15 cellular contexts compared by ENCODE assay signal in the genomic region with DNA sequence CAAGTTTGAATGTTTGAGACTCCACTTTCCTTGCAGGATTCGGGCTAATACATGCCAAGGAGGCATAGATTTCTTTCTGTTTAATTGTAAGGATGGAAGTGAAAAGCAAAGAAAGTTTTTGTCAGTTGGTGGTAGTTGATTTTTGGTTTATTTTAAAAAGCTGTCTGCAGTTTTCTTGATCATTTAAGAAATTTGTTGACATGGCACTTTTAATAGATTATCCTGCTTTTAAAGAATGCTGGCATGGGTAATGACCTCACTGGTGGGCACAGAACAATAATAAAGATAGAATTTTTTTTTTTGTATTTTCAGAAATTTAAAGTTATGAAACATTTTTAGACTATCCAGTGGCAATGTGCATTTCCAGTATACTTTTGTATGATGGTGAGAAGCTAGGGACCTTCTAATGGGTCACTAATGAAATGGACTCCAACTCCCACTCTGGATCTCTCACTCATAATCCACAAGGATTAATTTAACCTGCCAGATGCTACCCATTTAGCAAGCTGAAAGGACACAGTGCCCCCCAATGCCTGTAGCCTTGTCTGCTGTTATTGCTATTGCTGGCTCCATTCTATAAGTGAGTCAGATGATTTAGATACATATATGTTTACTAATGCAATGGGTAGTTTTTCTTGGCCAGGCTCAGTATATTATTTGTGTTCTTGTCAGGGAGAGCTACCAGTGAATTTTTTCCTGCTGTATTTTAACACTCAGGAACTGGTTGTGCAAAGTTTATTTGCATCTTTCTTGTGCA.
DNase-seq lines count a peak whose midpoint lies in the region; ATAC-seq, FAIRE-seq and TF ChIP-seq lines count a peak whose summit lies in the region.
"Had no signal": no experiment of that assay in that cellular context is flagged by ENCODE, and none has a peak within 500 bp of the region (broad histone marks: within the 10 kb centered on the region; RNA-seq: fewer than 3 reads in every experiment).

No MANE protein-coding gene starts in this region.

- CTCF ChIA-PET in CD8-positive, alpha-beta memory T cell (lab: Charles Lee) = interaction anchor here (1.1 to 2.4 kb wide), 7 partner anchors 11 to 102 kb away, joined by 3 to 12 read pairs (median 5); no protein-coding TSS in a partner anchor
- CTCF ChIA-PET in activated CD8-positive, alpha-beta T cell treated with anti-CD3 and anti-CD28 coated beads for 36 hours (lab: Charles Lee) = interaction anchor here (0.6 to 4.4 kb wide), 14 partner anchors 8 to 102 kb away, joined by 3 to 38 read pairs (median 4); no protein-coding TSS in a partner anchor
- CTCF ChIA-PET in naive thymus-derived CD4-positive, alpha-beta T cell (lab: Charles Lee) = interaction anchor here (0.7 to 1.7 kb wide), 3 partner anchors 62 to 103 kb away, joined by 3 to 5 read pairs (median 3); no protein-coding TSS in a partner anchor

- peak; percentile 70 for FAIRE-seq in GM12892 (lab: Jason Lieb, UNC)

- POLR2A ChIA-PET in CD8-positive, alpha-beta memory T cell (lab: Charles Lee) = interaction anchor here (1.0 to 1.2 kb wide), 2 partner anchors 9 to 24 kb away, joined by 3 to 4 read pairs; no protein-coding TSS in a partner anchor
- POLR2A ChIA-PET in activated CD8-positive, alpha-beta T cell treated with anti-CD3 and anti-CD28 coated beads for 36 hours (lab: Charles Lee) = interaction anchor here (0.6 to 7.3 kb wide), 13 partner anchors 8 to 1381 kb away, joined by 3 to 63 read pairs (median 4); no protein-coding TSS in a partner anchor
- POLR2A ChIA-PET in naive thymus-derived CD4-positive, alpha-beta T cell (lab: Charles Lee) = interaction anchor here (0.6 to 4.4 kb wide), 12 partner anchors 8 to 102 kb away, joined by 3 to 34 read pairs (median 4); no protein-coding TSS in a partner anchor

- H3K27ac Mint-ChIP-seq in CD8-positive, alpha-beta memory T cell = peak overlapping the region; percentile 51 to 92 (median 68)
- H3K27ac Mint-ChIP-seq in activated CD8-positive, alpha-beta T cell treated with anti-CD3 and anti-CD28 coated beads for 36 hours = peak overlapping the region; percentile 78
- peak overlapping the region in 8 of 9 donors; percentile 1 to 67 (median 46) for H3K27ac Mint-ChIP-seq in naive thymus-derived CD4-positive, alpha-beta T cell
- H3K27ac Mint-ChIP-seq: nephron progenitor cell had no signal

- TF ChIP-seq POLR2A in GM12892 (IDR thresholded peaks at IDR 0.05; ENCODE audit: low read depth, low read length) = no peak
- TF ChIP-seq POLR2A in spleen (IDR thresholded peaks at IDR 0.05) = no peak

- WGBS in spleen, 5 donors = 93 to 98% (median 94%) methylated on average over 1 of the region's 1 CpG

- no peak for DNase-seq in CD8-positive, alpha-beta memory T cell
- DNase-seq in GM12892 (ENCODE audit: insufficient read length) (no peak), spleen (no peak), H4 (ENCODE audit: low spot score) (no peak), left lung (no peak)
- DNase-seq in activated CD8-positive, alpha-beta T cell treated with anti-CD3 and anti-CD28 coated beads for 36 hours = peak; percentile 28
- no peak for DNase-seq in naive thymus-derived CD4-positive, alpha-beta T cell
- DNase-seq: COR-L47, head of caudate nucleus, KG1, NCI-H146, NCI-H748 treated with DMSO at 0.1 percent for 48 hours, nephron progenitor cell, SHP77, testis had no signal

- H3K27me3 ChIP-seq in CD8-positive, alpha-beta memory T cell (ENCODE audit: insufficient read depth, low read length, poor library complexity, severe bottlenecking) = no peaks in the 10 kb centered on the region
- H3K27me3 ChIP-seq in naive thymus-derived CD4-positive, alpha-beta T cell (ENCODE audit: control insufficient read depth in 2 of 2, insufficient read depth in 2 of 2, low read length in 2 of 2) = no peaks in the 10 kb centered on the region
- H3K27me3 ChIP-seq in spleen (replicated peaks in 1 of 7) = no peaks in the 10 kb centered on the region
- H3K27me3 ChIP-seq in left lung = no peaks in the 10 kb centered on the region
- H3K27me3 ChIP-seq: testis had no signal

- H3K36me3 Mint-ChIP-seq in CD8-positive, alpha-beta memory T cell = peaks cover 0 to 54% (median 7%) of the 10 kb centered on the region in 3 donors
- H3K36me3 Mint-ChIP-seq in activated CD8-positive, alpha-beta T cell treated with anti-CD3 and anti-CD28 coated beads for 36 hours (ENCODE audit: low read depth) = peaks cover 49% of the 10 kb centered on the region
- peaks cover 0 to 47% (median 12%) of the 10 kb centered on the region in 5 donors for H3K36me3 Mint-ChIP-seq in naive thymus-derived CD4-positive, alpha-beta T cell

- peaks cover 73 to 94% (median 92%) of the 10 kb centered on the region in 3 donors for H3K4me1 Mint-ChIP-seq in CD8-positive, alpha-beta memory T cell
- H3K4me1 Mint-ChIP-seq in activated CD8-positive, alpha-beta T cell treated with anti-CD3 and anti-CD28 coated beads for 36 hours (ENCODE audit: low read depth) = peaks cover 80% of the 10 kb centered on the region
- peaks cover 46 to 94% (median 84%) of the 10 kb centered on the region in 7 donors for H3K4me1 Mint-ChIP-seq in naive thymus-derived CD4-positive, alpha-beta T cell

- H3K9me3 Mint-ChIP-seq in CD8-positive, alpha-beta memory T cell = no peaks in the 10 kb centered on the region
- H3K9me3 Mint-ChIP-seq in activated CD8-positive, alpha-beta T cell treated with anti-CD3 and anti-CD28 coated beads for 36 hours = no peaks in the 10 kb centered on the region
- peaks cover 0 to 11% (median 0%) of the 10 kb centered on the region in 11 donors for H3K9me3 Mint-ChIP-seq in naive thymus-derived CD4-positive, alpha-beta T cell
- H3K9me3 Mint-ChIP-seq: nephron progenitor cell had no signal

- intact Hi-C loops in activated CD8-positive, alpha-beta T cell treated with anti-CD3 and anti-CD28 coated beads for 36 hours (cut with micrococcal nuclease) = no loop called here
- intact Hi-C loops in naive thymus-derived CD4-positive, alpha-beta T cell (cut with micrococcal nuclease) = loop anchor here in 1 of 2 donors (5.0 kb wide), 1 partner anchor 1091 kb away; no protein-coding TSS in a partner anchor
- intact Hi-C loops in spleen (cut with DNase I; ENCODE audit: low total_unique reads) = no loop called here
- intact Hi-C loops in left lung (cut with DNase I) = no loop called here

- no peak overlapping the region for H3K4me3 ChIP-seq in CD8-positive, alpha-beta memory T cell (ENCODE audit: low read length)
- H3K4me3 ChIP-seq in naive thymus-derived CD4-positive, alpha-beta T cell (ENCODE audit: low read length) = no peak overlapping the region
- peak overlapping the region in 1 of 8 donors; percentile 11 for H3K4me3 ChIP-seq in spleen
- no peak overlapping the region for H3K4me3 ChIP-seq in left lung
- H3K4me3 ChIP-seq: testis had no signal

- H3K4me1 ChIP-seq in CD8-positive, alpha-beta memory T cell (ENCODE audit: insufficient read depth, low read length) = peaks cover 83% of the 10 kb centered on the region
- peaks cover 67 to 68% of the 10 kb centered on the region in 2 donors for H3K4me1 ChIP-seq in naive thymus-derived CD4-positive, alpha-beta T cell (ENCODE audit: control insufficient read depth in 2 of 2, insufficient read depth in 2 of 2, low read length in 2 of 2)
- H3K4me1 ChIP-seq in spleen = peaks cover 24 to 99% (median 91%) of the 10 kb centered on the region in 6 donors
- peaks cover 0 to 58% of the 10 kb centered on the region in 2 donors for H3K4me1 ChIP-seq in left lung
- H3K4me1 ChIP-seq: testis had no signal

- no peak for TF ChIP-seq CTCF in activated CD8-positive, alpha-beta T cell treated with anti-CD3 and anti-CD28 coated beads for 36 hours (IDR thresholded peaks at IDR 0.05)
- TF ChIP-seq CTCF in spleen (IDR thresholded peaks at IDR 0.05 in 8 of 11, conservative IDR thresholded peaks at IDR 0.05 in 3 of 11) (no peak), left lung (IDR thresholded peaks at IDR 0.05) (no peak)

- no peaks in the 10 kb centered on the region for H3K36me3 ChIP-seq in CD8-positive, alpha-beta memory T cell (ENCODE audit: insufficient read depth, low read length)
- no peaks in the 10 kb centered on the region for H3K36me3 ChIP-seq in naive thymus-derived CD4-positive, alpha-beta T cell (ENCODE audit: control insufficient read depth in 2 of 3, insufficient read depth in 3 of 3, low read length in 3 of 3)
- H3K36me3 ChIP-seq in spleen = no peaks in the 10 kb centered on the region
- H3K36me3 ChIP-seq in left lung = no peaks in the 10 kb centered on the region

- H3K9me3 ChIP-seq in CD8-positive, alpha-beta memory T cell (ENCODE audit: low read length) = no peaks in the 10 kb centered on the region
- H3K9me3 ChIP-seq in naive thymus-derived CD4-positive, alpha-beta T cell (ENCODE audit: control insufficient read depth in 2 of 3, low read length in 3 of 3) = no peaks in the 10 kb centered on the region
- H3K9me3 ChIP-seq in spleen (no peaks in the 10 kb centered on the region), left lung (no peaks in the 10 kb centered on the region)
- H3K9me3 ChIP-seq: testis had no signal

- ATAC-seq in activated CD8-positive, alpha-beta T cell treated with anti-CD3 and anti-CD28 coated beads for 36 hours = no peak
- ATAC-seq in naive thymus-derived CD4-positive, alpha-beta T cell = no peak
- ATAC-seq in left lung = no peak

- no peaks in the 10 kb centered on the region for H3K27me3 Mint-ChIP-seq in CD8-positive, alpha-beta memory T cell
- no peaks in the 10 kb centered on the region for H3K27me3 Mint-ChIP-seq in activated CD8-positive, alpha-beta T cell treated with anti-CD3 and anti-CD28 coated beads for 36 hours
- no peaks in the 10 kb centered on the region for H3K27me3 Mint-ChIP-seq in naive thymus-derived CD4-positive, alpha-beta T cell

- no peak overlapping the region for H3K27ac ChIP-seq in CD8-positive, alpha-beta memory T cell (ENCODE audit: low read depth, low read length)
- no peak overlapping the region for H3K27ac ChIP-seq in naive thymus-derived CD4-positive, alpha-beta T cell (ENCODE audit: low read depth, low read length)
- H3K27ac ChIP-seq in spleen = peak overlapping the region in 2 of 8 donors; percentile 38 to 50
- no peak overlapping the region for H3K27ac ChIP-seq in left lung
- H3K27ac ChIP-seq: testis had no signal

- H3K4me3 Mint-ChIP-seq in CD8-positive, alpha-beta memory T cell = peak overlapping the region in 6 of 7 donors; percentile 19 to 73 (median 48)
- peak overlapping the region; percentile 20 for H3K4me3 Mint-ChIP-seq in activated CD8-positive, alpha-beta T cell treated with anti-CD3 and anti-CD28 coated beads for 36 hours
- H3K4me3 Mint-ChIP-seq in naive thymus-derived CD4-positive, alpha-beta T cell = peak overlapping the region in 8 of 10 donors; percentile 2 to 64 (median 42)
- H3K4me3 Mint-ChIP-seq: nephron progenitor cell had no signal
